1 cellular context compared by ENCODE assay signal in genomic region chr21:32574946-32575925, GRCh38.
TF ChIP-seq lines count a peak whose summit lies in the region.

No MANE protein-coding gene starts in this region.

TF ChIP-seq in H1, 55 proteins besides CTCF, POLR2A, EP300 and RAD21:
- TF ChIP-seq KDM1A (IDR thresholded peaks at IDR 0.05; ENCODE audit: borderline replicate concordance, low read length) (no peak), CREB1 (IDR thresholded peaks at IDR 0.05) (no peak), CTBP2 (IDR thresholded peaks at IDR 0.05; ENCODE audit: borderline replicate concordance, insufficient read depth, insufficient read length, low read length) (no peak), SP4 (IDR thresholded peaks at IDR 0.05; ENCODE audit: low read length) (no peak), FOSL1 (IDR thresholded peaks at IDR 0.05; ENCODE audit: insufficient read depth, low read depth, low read length) (no peak), POLR2AphosphoS5 (IDR thresholded peaks at IDR 0.05; ENCODE audit: low read depth, low read length) (no peak), SP2 (IDR thresholded peaks at IDR 0.05; ENCODE audit: low read length) (no peak), CBX5 (IDR thresholded peaks at IDR 0.05; ENCODE audit: low read depth, low read length) (no peak), TAF7 (optimal IDR thresholded peaks at IDR 0.05; ENCODE audit: borderline replicate concordance, low read depth, low read length) (no peak), RXRA (IDR thresholded peaks at IDR 0.05; ENCODE audit: insufficient read depth, low read depth, low read length) (no peak), SAP30 (IDR thresholded peaks at IDR 0.05; ENCODE audit: insufficient read depth, insufficient replicate concordance, low read length) (no peak), JUN (IDR thresholded peaks at IDR 0.05; ENCODE audit: low read depth, low read length) (no peak), SUZ12 (IDR thresholded peaks at IDR 0.05; ENCODE audit: low read length) (no peak), BRCA1 (IDR thresholded peaks at IDR 0.05; ENCODE audit: low read depth, low read length) (no peak)
- TF ChIP-seq, protein P1, sequence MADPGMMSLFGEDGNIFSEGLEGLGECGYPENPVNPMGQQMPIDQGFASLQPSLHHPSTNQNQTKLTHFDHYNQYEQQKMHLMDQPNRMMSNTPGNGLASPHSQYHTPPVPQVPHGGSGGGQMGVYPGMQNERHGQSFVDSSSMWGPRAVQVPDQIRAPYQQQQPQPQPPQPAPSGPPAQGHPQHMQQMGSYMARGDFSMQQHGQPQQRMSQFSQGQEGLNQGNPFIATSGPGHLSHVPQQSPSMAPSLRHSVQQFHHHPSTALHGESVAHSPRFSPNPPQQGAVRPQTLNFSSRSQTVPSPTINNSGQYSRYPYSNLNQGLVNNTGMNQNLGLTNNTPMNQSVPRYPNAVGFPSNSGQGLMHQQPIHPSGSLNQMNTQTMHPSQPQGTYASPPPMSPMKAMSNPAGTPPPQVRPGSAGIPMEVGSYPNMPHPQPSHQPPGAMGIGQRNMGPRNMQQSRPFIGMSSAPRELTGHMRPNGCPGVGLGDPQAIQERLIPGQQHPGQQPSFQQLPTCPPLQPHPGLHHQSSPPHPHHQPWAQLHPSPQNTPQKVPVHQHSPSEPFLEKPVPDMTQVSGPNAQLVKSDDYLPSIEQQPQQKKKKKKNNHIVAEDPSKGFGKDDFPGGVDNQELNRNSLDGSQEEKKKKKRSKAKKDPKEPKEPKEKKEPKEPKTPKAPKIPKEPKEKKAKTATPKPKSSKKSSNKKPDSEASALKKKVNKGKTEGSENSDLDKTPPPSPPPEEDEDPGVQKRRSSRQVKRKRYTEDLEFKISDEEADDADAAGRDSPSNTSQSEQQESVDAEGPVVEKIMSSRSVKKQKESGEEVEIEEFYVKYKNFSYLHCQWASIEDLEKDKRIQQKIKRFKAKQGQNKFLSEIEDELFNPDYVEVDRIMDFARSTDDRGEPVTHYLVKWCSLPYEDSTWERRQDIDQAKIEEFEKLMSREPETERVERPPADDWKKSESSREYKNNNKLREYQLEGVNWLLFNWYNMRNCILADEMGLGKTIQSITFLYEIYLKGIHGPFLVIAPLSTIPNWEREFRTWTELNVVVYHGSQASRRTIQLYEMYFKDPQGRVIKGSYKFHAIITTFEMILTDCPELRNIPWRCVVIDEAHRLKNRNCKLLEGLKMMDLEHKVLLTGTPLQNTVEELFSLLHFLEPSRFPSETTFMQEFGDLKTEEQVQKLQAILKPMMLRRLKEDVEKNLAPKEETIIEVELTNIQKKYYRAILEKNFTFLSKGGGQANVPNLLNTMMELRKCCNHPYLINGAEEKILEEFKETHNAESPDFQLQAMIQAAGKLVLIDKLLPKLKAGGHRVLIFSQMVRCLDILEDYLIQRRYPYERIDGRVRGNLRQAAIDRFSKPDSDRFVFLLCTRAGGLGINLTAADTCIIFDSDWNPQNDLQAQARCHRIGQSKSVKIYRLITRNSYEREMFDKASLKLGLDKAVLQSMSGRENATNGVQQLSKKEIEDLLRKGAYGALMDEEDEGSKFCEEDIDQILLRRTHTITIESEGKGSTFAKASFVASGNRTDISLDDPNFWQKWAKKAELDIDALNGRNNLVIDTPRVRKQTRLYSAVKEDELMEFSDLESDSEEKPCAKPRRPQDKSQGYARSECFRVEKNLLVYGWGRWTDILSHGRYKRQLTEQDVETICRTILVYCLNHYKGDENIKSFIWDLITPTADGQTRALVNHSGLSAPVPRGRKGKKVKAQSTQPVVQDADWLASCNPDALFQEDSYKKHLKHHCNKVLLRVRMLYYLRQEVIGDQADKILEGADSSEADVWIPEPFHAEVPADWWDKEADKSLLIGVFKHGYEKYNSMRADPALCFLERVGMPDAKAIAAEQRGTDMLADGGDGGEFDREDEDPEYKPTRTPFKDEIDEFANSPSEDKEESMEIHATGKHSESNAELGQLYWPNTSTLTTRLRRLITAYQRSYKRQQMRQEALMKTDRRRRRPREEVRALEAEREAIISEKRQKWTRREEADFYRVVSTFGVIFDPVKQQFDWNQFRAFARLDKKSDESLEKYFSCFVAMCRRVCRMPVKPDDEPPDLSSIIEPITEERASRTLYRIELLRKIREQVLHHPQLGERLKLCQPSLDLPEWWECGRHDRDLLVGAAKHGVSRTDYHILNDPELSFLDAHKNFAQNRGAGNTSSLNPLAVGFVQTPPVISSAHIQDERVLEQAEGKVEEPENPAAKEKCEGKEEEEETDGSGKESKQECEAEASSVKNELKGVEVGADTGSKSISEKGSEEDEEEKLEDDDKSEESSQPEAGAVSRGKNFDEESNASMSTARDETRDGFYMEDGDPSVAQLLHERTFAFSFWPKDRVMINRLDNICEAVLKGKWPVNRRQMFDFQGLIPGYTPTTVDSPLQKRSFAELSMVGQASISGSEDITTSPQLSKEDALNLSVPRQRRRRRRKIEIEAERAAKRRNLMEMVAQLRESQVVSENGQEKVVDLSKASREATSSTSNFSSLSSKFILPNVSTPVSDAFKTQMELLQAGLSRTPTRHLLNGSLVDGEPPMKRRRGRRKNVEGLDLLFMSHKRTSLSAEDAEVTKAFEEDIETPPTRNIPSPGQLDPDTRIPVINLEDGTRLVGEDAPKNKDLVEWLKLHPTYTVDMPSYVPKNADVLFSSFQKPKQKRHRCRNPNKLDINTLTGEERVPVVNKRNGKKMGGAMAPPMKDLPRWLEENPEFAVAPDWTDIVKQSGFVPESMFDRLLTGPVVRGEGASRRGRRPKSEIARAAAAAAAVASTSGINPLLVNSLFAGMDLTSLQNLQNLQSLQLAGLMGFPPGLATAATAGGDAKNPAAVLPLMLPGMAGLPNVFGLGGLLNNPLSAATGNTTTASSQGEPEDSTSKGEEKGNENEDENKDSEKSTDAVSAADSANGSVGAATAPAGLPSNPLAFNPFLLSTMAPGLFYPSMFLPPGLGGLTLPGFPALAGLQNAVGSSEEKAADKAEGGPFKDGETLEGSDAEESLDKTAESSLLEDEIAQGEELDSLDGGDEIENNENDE (IDR thresholded peaks at IDR 0.05; ENCODE audit: insufficient replicate concordance, low read length): no peak
